ENCODE assay signal across 27 cellular contexts in the genomic region with DNA sequence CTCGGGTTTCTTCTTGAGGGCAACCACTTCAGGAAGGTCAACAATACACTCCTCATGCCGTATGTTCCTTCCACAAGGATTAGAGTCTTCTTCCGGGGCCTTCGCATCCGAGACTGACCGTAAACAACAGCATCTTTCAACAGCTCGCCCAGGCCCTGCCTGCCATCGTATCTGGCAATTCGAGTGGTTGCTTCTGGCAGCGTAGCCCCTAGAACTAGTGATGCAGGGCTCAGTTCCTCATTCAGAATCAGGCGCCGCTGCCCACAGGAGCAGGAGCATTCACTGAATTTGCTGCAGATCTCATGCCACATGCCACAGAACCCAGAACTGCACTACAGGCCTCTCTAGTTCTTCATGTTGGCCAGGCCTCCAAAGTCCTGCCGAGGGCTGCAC.
"Had no signal": no experiment of that assay in that cellular context is flagged by ENCODE, and none has a peak within 500 bp of the region (broad histone marks: within the 10 kb centered on the region; RNA-seq: fewer than 3 reads in every experiment).

No MANE protein-coding gene starts in this region.

- H3K36me3 Mint-ChIP-seq: activated CD8-positive, alpha-beta memory T cell treated with anti-CD3 and anti-CD28 coated beads, Interleukin-2, amount 10 ng/mL, durations not matched to agents 7 days and 5 days; activated naive CD8-positive, alpha-beta T cell treated with anti-CD3 and anti-CD28 coated beads for 36 hours had no signal

- H3K27ac Mint-ChIP-seq: activated CD4-positive, alpha-beta memory T cell treated with anti-CD3 and anti-CD28 coated beads, Interleukin-2, amount 10 ng/mL, durations not matched to agents 7 days and 5 days; activated CD8-positive, alpha-beta memory T cell treated with anti-CD3 and anti-CD28 coated beads, Interleukin-2, amount 10 ng/mL, durations not matched to agents 7 days and 5 days; activated naive CD8-positive, alpha-beta T cell treated with anti-CD3 and anti-CD28 coated beads for 36 hours had no signal

- H3K27me3 Mint-ChIP-seq: activated CD8-positive, alpha-beta memory T cell treated with anti-CD3 and anti-CD28 coated beads, Interleukin-2, amount 10 ng/mL, durations not matched to agents 7 days and 5 days had no signal

- H3K9me3 Mint-ChIP-seq: activated CD4-positive, alpha-beta memory T cell treated with anti-CD3 and anti-CD28 coated beads, Interleukin-2, amount 10 ng/mL, durations not matched to agents 7 days and 5 days; activated naive CD8-positive, alpha-beta T cell treated with anti-CD3 and anti-CD28 coated beads for 36 hours had no signal

- H3K4me1 Mint-ChIP-seq: activated CD4-positive, alpha-beta memory T cell treated with anti-CD3 and anti-CD28 coated beads, Interleukin-2, amount 10 ng/mL, durations not matched to agents 7 days and 5 days; activated CD8-positive, alpha-beta memory T cell treated with anti-CD3 and anti-CD28 coated beads, Interleukin-2, amount 10 ng/mL, durations not matched to agents 7 days and 5 days; activated naive CD8-positive, alpha-beta T cell treated with anti-CD3 and anti-CD28 coated beads for 36 hours had no signal

- DNase-seq: activated CD4-positive, alpha-beta memory T cell treated with anti-CD3 and anti-CD28 coated beads, Interleukin-2, amount 10 ng/mL, durations not matched to agents 7 days and 5 days; activated CD4-positive, alpha-beta T cell treated with anti-CD3 and anti-CD28 coated beads for 1 hour; activated CD4-positive, alpha-beta T cell treated with anti-CD3 and anti-CD28 coated beads for 48 hours; activated CD4-positive, CD25-positive, alpha-beta regulatory T cell; activated CD8-positive, alpha-beta memory T cell treated with anti-CD3 and anti-CD28 coated beads for 24 hours; activated CD8-positive, alpha-beta memory T cell treated with anti-CD3 and anti-CD28 coated beads, Interleukin-2, amount 10 ng/mL, durations not matched to agents 7 days and 5 days; activated CD8-positive, alpha-beta memory T cell treated with anti-CD3 and anti-CD28 coated beads, Interleukin-2, amount 50 U/mL, for 48 hours; activated effector memory CD4-positive, alpha-beta T cell treated with Interleukin-2 at 50 U/mL for 16 hours; activated naive CD4-positive, alpha-beta T cell treated with anti-CD3 and anti-CD28 coated beads, Interleukin-2, amount 50 U/mL, for 16 hours; activated naive CD8-positive, alpha-beta T cell treated with anti-CD3 and anti-CD28 coated beads for 36 hours; activated T-cell treated with anti-CD3 and anti-CD28 coated beads, Interleukin-2, amount 50 U/mL, for 48 hours; amniotic stem cell; aorta; brain microvascular endothelial cell; central memory CD4-positive, alpha-beta T cell; Karpas-422; NCI-H1048; NCI-H1105 treated with DMSO at 0.1 percent for 48 hours; NCI-H1436; NCI-H1694; NCI-H1930; NCI-H2081 treated with DMSO at 0.1 percent for 48 hours; PC-3; SW 1271; T-helper 1 cell; T-helper 2 cell; T-helper 9 cell had no signal

- H3K4me3 Mint-ChIP-seq: activated CD4-positive, alpha-beta memory T cell treated with anti-CD3 and anti-CD28 coated beads, Interleukin-2, amount 10 ng/mL, durations not matched to agents 7 days and 5 days; activated CD8-positive, alpha-beta memory T cell treated with anti-CD3 and anti-CD28 coated beads, Interleukin-2, amount 10 ng/mL, durations not matched to agents 7 days and 5 days; activated naive CD8-positive, alpha-beta T cell treated with anti-CD3 and anti-CD28 coated beads for 36 hours had no signal

- ATAC-seq: activated CD8-positive, alpha-beta memory T cell treated with anti-CD3 and anti-CD28 coated beads, Interleukin-2, amount 10 ng/mL, durations not matched to agents 7 days and 5 days; PC-3 had no signal
